ENCODE assay signal across 16 cellular contexts in genomic region chr15:60297047-60297446, GRCh38.
DNase-seq lines count a peak whose midpoint lies in the region; ATAC-seq and TF ChIP-seq lines count a peak whose summit lies in the region.
"Had no signal": no experiment of that assay in that cellular context is flagged by ENCODE, and none has a peak within 500 bp of the region (broad histone marks: within the 10 kb centered on the region; RNA-seq: fewer than 3 reads in every experiment).

No MANE protein-coding gene starts in this region.

- peaks cover 6% of the 10 kb centered on the region for H3K9me3 Mint-ChIP-seq in activated CD4-positive, alpha-beta T cell treated with anti-CD3 and anti-CD28 coated beads, Interleukin-2, amount 10 ng/mL, durations not matched to agents 7 days and 5 days
- H3K9me3 Mint-ChIP-seq in natural killer cell = no peaks in the 10 kb centered on the region

- POLR2A ChIA-PET in activated CD4-positive, alpha-beta T cell treated with anti-CD3 and anti-CD28 coated beads, Interleukin-2, amount 10 ng/mL, durations not matched to agents 7 days and 5 days (lab: Charles Lee) = no interaction called here
- POLR2A ChIA-PET in SK-N-SH (lab: Yijun Ruan, JAX) = no interaction called here

- H2AFZ ChIP-seq in SK-N-SH (ENCODE audit: low read depth) = no peak overlapping the region

- no peaks in the 10 kb centered on the region for H3F3A ChIP-seq in SK-N-SH (replicated peaks; ENCODE audit: insufficient read depth)

- H3K4me3 Mint-ChIP-seq in activated CD4-positive, alpha-beta T cell treated with anti-CD3 and anti-CD28 coated beads, Interleukin-2, amount 10 ng/mL, durations not matched to agents 7 days and 5 days = no peak overlapping the region
- H3K4me3 Mint-ChIP-seq in natural killer cell = no peak overlapping the region

- H3K9me3 ChIP-seq in RWPE2 (ENCODE audit: severe bottlenecking) (no peaks in the 10 kb centered on the region), aorta (ENCODE audit: control insufficient read depth, low read length) (no peaks in the 10 kb centered on the region), SK-N-SH (no peaks in the 10 kb centered on the region)

- H3K36me3 Mint-ChIP-seq in activated CD4-positive, alpha-beta T cell treated with anti-CD3 and anti-CD28 coated beads, Interleukin-2, amount 10 ng/mL, durations not matched to agents 7 days and 5 days (ENCODE audit: low read depth) = no peaks in the 10 kb centered on the region
- H3K36me3 Mint-ChIP-seq in natural killer cell = no peaks in the 10 kb centered on the region

- H3K36me3 ChIP-seq in RWPE2 (ENCODE audit: low read depth) (no peaks in the 10 kb centered on the region), aorta (ENCODE audit: control insufficient read depth in 1 of 2, insufficient read depth in 2 of 2, low read length in 1 of 2) (no peaks in the 10 kb centered on the region), SK-N-SH (replicated peaks in 1 of 2; ENCODE audit: control insufficient read depth in 1 of 2, insufficient read depth in 2 of 2, low read length in 1 of 2) (no peaks in the 10 kb centered on the region)
- H3K36me3 ChIP-seq: BLaER1 treated with 17β-estradiol and CSF1 and Interleukin-3, amounts not matched to agents 10 nM and 100 nM had no signal

- H3K79me2 ChIP-seq in SK-N-SH (ENCODE audit: insufficient read depth) = no peaks in the 10 kb centered on the region

- CTCF ChIA-PET in activated CD4-positive, alpha-beta T cell treated with anti-CD3 and anti-CD28 coated beads, Interleukin-2, amount 10 ng/mL, durations not matched to agents 7 days and 5 days (lab: Charles Lee) = no interaction called here
- CTCF ChIA-PET in SK-N-SH (lab: Yijun Ruan, JAX) = interaction anchor here (1.3 kb wide), 1 partner anchor 30 kb away, joined by 4 read pairs; no protein-coding TSS in a partner anchor

- no peak overlapping the region for H3K4me2 ChIP-seq in SK-N-SH
- H3K4me2 ChIP-seq: BLaER1 treated with 17β-estradiol and CSF1 and Interleukin-3, amounts not matched to agents 10 nM and 100 nM had no signal

- no peaks in the 10 kb centered on the region for H3K27me3 ChIP-seq in RWPE2 (ENCODE audit: insufficient read depth, poor library complexity, severe bottlenecking)
- no peaks in the 10 kb centered on the region for H3K27me3 ChIP-seq in aorta (ENCODE audit: control insufficient read depth in 1 of 2, insufficient read depth in 2 of 2, low read length in 1 of 2)
- no peaks in the 10 kb centered on the region; the same call in 1 of the 2 replicates for H3K27me3 ChIP-seq in SK-N-SH (ENCODE audit: insufficient read depth)
- H3K27me3 ChIP-seq: BLaER1 treated with 17β-estradiol and CSF1 and Interleukin-3, amounts not matched to agents 10 nM and 100 nM had no signal

- H3K27ac ChIP-seq in RWPE2 (ENCODE audit: poor library complexity, severe bottlenecking) (no peak overlapping the region), epithelial cell of prostate (no peak overlapping the region), aorta (ENCODE audit: low read depth in 1 of 2, low read length in 2 of 2) (no peak overlapping the region), SK-N-SH (ENCODE audit: low read depth in 2 of 2, low read length in 1 of 2) (no peak overlapping the region)
- H3K27ac ChIP-seq: BLaER1 treated with 17β-estradiol and CSF1 and Interleukin-3, amounts not matched to agents 10 nM and 100 nM had no signal

- no peak overlapping the region for H3K4me3 ChIP-seq in RWPE2 (ENCODE audit: severe bottlenecking)
- no peak overlapping the region for H3K4me3 ChIP-seq in aorta (ENCODE audit: low read length in 2 of 2)
- no peak overlapping the region for H3K4me3 ChIP-seq in SK-N-SH (ENCODE audit: low read depth in 2 of 2, low read length in 1 of 2)
- H3K4me3 ChIP-seq: BLaER1 treated with 17β-estradiol and CSF1 and Interleukin-3, amounts not matched to agents 10 nM and 100 nM; K562 had no signal

- WGBS in aorta, 2 donors = 89 to 91% methylated on average over 3 of the region's 3 CpGs
- WGBS in SK-N-SH (ENCODE audit: low lambda C conversion rate) = 56% methylated on average over 3 of the region's 3 CpGs

- TF ChIP-seq RAD21 in SK-N-SH (IDR thresholded peaks at IDR 0.05; ENCODE audit: low read length) = no peak

- TF ChIP-seq CTCF in RWPE2 (IDR thresholded peaks at IDR 0.05; ENCODE audit: poor library complexity, severe bottlenecking) = no peak
- no peak for TF ChIP-seq CTCF in SK-N-SH (IDR thresholded peaks at IDR 0.05)
- TF ChIP-seq CTCF in natural killer cell (IDR thresholded peaks at IDR 0.05) = no peak

- no peak for TF ChIP-seq EP300 in SK-N-SH (IDR thresholded peaks at IDR 0.05; ENCODE audit: borderline replicate concordance in 1 of 2, low read depth in 1 of 2, low read length in 1 of 2)

- peaks cover 4% of the 10 kb centered on the region for H3K27me3 Mint-ChIP-seq in activated CD4-positive, alpha-beta T cell treated with anti-CD3 and anti-CD28 coated beads, Interleukin-2, amount 10 ng/mL, durations not matched to agents 7 days and 5 days
- peaks cover 13 to 14% of the 10 kb centered on the region in 2 donors for H3K27me3 Mint-ChIP-seq in natural killer cell (ENCODE audit: low read depth in 2 of 2)

- H4K20me1 ChIP-seq in SK-N-SH (ENCODE audit: insufficient read depth) = no peaks in the 10 kb centered on the region
- H4K20me1 ChIP-seq: BLaER1 treated with 17β-estradiol and CSF1 and Interleukin-3, amounts not matched to agents 10 nM and 100 nM had no signal

- no peak overlapping the region for H3K9ac ChIP-seq in SK-N-SH
- H3K9ac ChIP-seq: BLaER1 treated with 17β-estradiol and CSF1 and Interleukin-3, amounts not matched to agents 10 nM and 100 nM had no signal

- intact Hi-C loops in aorta (cut with DNase I) = no loop called here
- intact Hi-C loops in natural killer cell (cut with micrococcal nuclease) = no loop called here

- H3K9me2 ChIP-seq in SK-N-SH = no peaks in the 10 kb centered on the region

- DNase-seq in activated CD4-positive, alpha-beta T cell treated with anti-CD3 and anti-CD28 coated beads for 48 hours = peak; percentile 3
- DNase-seq in activated CD4-positive, alpha-beta T cell treated with anti-CD3 and anti-CD28 coated beads, Interleukin-2, amount 10 ng/mL, durations not matched to agents 7 days and 5 days = no peak
- DNase-seq in RWPE2 (ENCODE audit: low spot score) = no peak
- DNase-seq in epithelial cell of prostate (ENCODE audit: low read depth, low spot score) = peak; percentile 83
- no peak for DNase-seq in aorta
- DNase-seq in SK-N-SH = no peak
- no peak for DNase-seq in natural killer cell
- DNase-seq: 8988T, EL, HCEC 1CT, NCI-H1092 treated with DMSO at 0.1 percent for 48 hours, NCI-H1694, NCI-H69 had no signal

- ATAC-seq in HG02870 (IDR thresholded peaks at IDR 0.05; ENCODE audit: unreplicated experiment) (peak; percentile 75), RWPE2 (ENCODE audit: low read depth) (peak; percentile 58), aorta (ENCODE audit: low FRiP score) (no peak), natural killer cell (no peak)
- ATAC-seq: K562 had no signal

- no peak overlapping the region for H3K27ac Mint-ChIP-seq in activated CD4-positive, alpha-beta T cell treated with anti-CD3 and anti-CD28 coated beads, Interleukin-2, amount 10 ng/mL, durations not matched to agents 7 days and 5 days
- H3K27ac Mint-ChIP-seq in natural killer cell = no peak overlapping the region

- H3K4me1 ChIP-seq in RWPE2 (ENCODE audit: insufficient read depth, poor library complexity, severe bottlenecking) (no peaks in the 10 kb centered on the region), aorta (ENCODE audit: control insufficient read depth in 1 of 2, insufficient read depth in 2 of 2, low read length in 2 of 2) (no peaks in the 10 kb centered on the region), SK-N-SH (ENCODE audit: control insufficient read depth in 1 of 2, insufficient read depth in 2 of 2, low read depth in 1 of 2, low read length in 1 of 2) (peaks cover 0 to 7% of the 10 kb centered on the region in 2 experiments; a peak in 1 of 4 replicates)

- no peaks in the 10 kb centered on the region for H3K4me1 Mint-ChIP-seq in activated CD4-positive, alpha-beta T cell treated with anti-CD3 and anti-CD28 coated beads, Interleukin-2, amount 10 ng/mL, durations not matched to agents 7 days and 5 days
- no peaks in the 10 kb centered on the region for H3K4me1 Mint-ChIP-seq in natural killer cell

TF ChIP-seq in SK-N-SH, 30 proteins besides CTCF, POLR2A, EP300 and RAD21:
- no peak for TF ChIP-seq TAF1 (IDR thresholded peaks at IDR 0.05; ENCODE audit: borderline replicate concordance, low read depth, low read length)
- TF ChIP-seq YY1 (IDR thresholded peaks at IDR 0.05; ENCODE audit: low read depth) = no peak
- no peak for TF ChIP-seq ELF1 (IDR thresholded peaks at IDR 0.05)
- TF ChIP-seq MEF2A (IDR thresholded peaks at IDR 0.05; ENCODE audit: borderline replicate concordance, low read depth) = no peak
- TF ChIP-seq TCF12 (IDR thresholded peaks at IDR 0.05) = no peak
- TF ChIP-seq FOXJ3 (CRISPR knock-in tag; IDR thresholded peaks at IDR 0.05) = no peak

Comparison
In these comparisons a context has a peak if more than half of its experiments do, and no peak if none do; other contexts are left out.
1. DNase-seq: peak in activated CD4-positive, alpha-beta T cell treated with anti-CD3 and anti-CD28 coated beads for 48 hours (single experiment) and epithelial cell of prostate (single experiment); none in activated CD4-positive, alpha-beta T cell treated with anti-CD3 and anti-CD28 coated beads, Interleukin-2, amount 10 ng/mL, durations not matched to agents 7 days and 5 days (single experiment), RWPE2 (single experiment), aorta (0 of 2), SK-N-SH (single experiment) and natural killer cell (single experiment).
2. ATAC-seq: peak in HG02870 (single experiment) and RWPE2 (single experiment); none in aorta (single experiment) and natural killer cell (0 of 3).